In the genomic region with DNA sequence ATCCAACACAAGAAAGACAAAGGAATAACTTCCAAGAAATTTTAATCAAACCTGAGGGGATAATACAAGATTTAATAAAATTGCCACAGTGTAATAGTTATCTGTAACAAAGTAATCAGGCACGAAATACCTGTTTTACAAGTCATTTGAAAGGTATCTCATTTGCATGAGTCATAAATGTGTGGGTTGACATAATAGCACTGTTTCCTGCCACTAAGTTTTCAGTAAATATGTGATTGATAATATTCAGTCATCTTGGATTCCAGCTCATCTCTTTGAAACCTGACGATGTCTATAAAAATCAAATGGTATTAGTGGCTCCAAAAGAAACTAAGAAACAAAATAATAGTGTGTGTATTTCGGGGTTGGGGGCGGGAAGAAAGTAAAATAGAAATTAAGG, we compare ENCODE assay signal across 1 cellular context.
TF ChIP-seq lines count a peak whose summit lies in the region.

No MANE protein-coding gene starts in this region.

TF ChIP-seq in HCT116, 20 proteins besides CTCF, POLR2A, EP300 and RAD21 (continued from another document):
- TF ChIP-seq, protein P1, sequence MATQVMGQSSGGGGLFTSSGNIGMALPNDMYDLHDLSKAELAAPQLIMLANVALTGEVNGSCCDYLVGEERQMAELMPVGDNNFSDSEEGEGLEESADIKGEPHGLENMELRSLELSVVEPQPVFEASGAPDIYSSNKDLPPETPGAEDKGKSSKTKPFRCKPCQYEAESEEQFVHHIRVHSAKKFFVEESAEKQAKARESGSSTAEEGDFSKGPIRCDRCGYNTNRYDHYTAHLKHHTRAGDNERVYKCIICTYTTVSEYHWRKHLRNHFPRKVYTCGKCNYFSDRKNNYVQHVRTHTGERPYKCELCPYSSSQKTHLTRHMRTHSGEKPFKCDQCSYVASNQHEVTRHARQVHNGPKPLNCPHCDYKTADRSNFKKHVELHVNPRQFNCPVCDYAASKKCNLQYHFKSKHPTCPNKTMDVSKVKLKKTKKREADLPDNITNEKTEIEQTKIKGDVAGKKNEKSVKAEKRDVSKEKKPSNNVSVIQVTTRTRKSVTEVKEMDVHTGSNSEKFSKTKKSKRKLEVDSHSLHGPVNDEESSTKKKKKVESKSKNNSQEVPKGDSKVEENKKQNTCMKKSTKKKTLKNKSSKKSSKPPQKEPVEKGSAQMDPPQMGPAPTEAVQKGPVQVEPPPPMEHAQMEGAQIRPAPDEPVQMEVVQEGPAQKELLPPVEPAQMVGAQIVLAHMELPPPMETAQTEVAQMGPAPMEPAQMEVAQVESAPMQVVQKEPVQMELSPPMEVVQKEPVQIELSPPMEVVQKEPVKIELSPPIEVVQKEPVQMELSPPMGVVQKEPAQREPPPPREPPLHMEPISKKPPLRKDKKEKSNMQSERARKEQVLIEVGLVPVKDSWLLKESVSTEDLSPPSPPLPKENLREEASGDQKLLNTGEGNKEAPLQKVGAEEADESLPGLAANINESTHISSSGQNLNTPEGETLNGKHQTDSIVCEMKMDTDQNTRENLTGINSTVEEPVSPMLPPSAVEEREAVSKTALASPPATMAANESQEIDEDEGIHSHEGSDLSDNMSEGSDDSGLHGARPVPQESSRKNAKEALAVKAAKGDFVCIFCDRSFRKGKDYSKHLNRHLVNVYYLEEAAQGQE (IDR thresholded peaks at IDR 0.05; ENCODE audit: low read depth): no peak
- TF ChIP-seq CEBPB (IDR thresholded peaks at IDR 0.05; ENCODE audit: low read depth) (peak; percentile 81), EZH2phosphoT487 (IDR thresholded peaks at IDR 0.05; ENCODE audit: borderline replicate concordance) (no peak)
- TF ChIP-seq, protein P2, sequence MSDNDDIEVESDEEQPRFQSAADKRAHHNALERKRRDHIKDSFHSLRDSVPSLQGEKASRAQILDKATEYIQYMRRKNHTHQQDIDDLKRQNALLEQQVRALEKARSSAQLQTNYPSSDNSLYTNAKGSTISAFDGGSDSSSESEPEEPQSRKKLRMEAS (IDR thresholded peaks at IDR 0.05): peak; percentile 50
TF ChIP-seq in HCT116: peak in this region for 11.
